Comparison of ENCODE assay signal across 8 cellular contexts in genomic region chr2:19644763-19645162, GRCh38.
"Had no signal": no experiment of that assay in that cellular context is flagged by ENCODE, and none has a peak within 500 bp of the region (broad histone marks: within the 10 kb centered on the region; RNA-seq: fewer than 3 reads in every experiment).

No MANE protein-coding gene starts in this region.

- H3K36me3 ChIP-seq: HAP-1 had no signal

- H2AFZ ChIP-seq: GM23248, GM23338 had no signal

- H3K4me3 ChIP-seq: GM23248, GM23338, HAP-1 had no signal

- H3K9ac ChIP-seq: GM23248 had no signal

- H3K9me3 ChIP-seq: HAP-1 had no signal

- DNase-seq: GM23248, GOT3, H7, H9, HCEC 1CT, HFFc6 had no signal

- H3K4me2 ChIP-seq: GM23338 had no signal

- H3K4me1 ChIP-seq: HAP-1 had no signal

- H3K27ac ChIP-seq: GM23248 had no signal
